2 cellular contexts compared by ENCODE assay signal in the genomic region with DNA sequence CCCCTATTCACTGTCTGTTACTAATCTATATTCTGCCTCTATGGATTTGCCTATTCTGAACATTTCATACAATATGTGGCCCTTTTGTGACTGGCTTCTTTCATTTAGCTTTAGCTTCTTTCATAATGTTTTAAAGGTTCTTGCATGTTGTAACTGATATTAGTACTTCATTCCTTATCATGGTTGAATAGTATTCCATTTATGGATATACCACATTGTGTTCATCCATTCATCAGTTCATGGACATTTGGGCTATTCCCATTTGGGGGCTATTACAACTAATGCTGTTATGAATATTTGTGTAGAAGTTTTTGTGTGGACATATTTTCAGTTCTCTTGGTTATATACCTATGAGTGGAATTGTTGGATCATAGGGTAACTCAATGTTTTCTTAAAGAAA.
TF ChIP-seq lines count a peak whose summit lies in the region.

No MANE protein-coding gene starts in this region.

TF ChIP-seq in SK-N-SH treated with all-trans-retinoic acid at 6 μM for 48 hours, 23 proteins besides CTCF, POLR2A, EP300 and RAD21 (continued from another document):
- no peak for TF ChIP-seq PATZ1 (CRISPR knock-in tag; IDR thresholded peaks at IDR 0.05; ENCODE audit: borderline replicate concordance)

TF ChIP-seq in SK-N-SH, 30 proteins besides CTCF, POLR2A, EP300 and RAD21 (continued from another document):
- TF ChIP-seq, protein P1, sequence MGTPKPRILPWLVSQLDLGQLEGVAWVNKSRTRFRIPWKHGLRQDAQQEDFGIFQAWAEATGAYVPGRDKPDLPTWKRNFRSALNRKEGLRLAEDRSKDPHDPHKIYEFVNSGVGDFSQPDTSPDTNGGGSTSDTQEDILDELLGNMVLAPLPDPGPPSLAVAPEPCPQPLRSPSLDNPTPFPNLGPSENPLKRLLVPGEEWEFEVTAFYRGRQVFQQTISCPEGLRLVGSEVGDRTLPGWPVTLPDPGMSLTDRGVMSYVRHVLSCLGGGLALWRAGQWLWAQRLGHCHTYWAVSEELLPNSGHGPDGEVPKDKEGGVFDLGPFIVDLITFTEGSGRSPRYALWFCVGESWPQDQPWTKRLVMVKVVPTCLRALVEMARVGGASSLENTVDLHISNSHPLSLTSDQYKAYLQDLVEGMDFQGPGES (IDR thresholded peaks at IDR 0.05; ENCODE audit: low read depth, low read length) = no peak
- TF ChIP-seq PBX3 (IDR thresholded peaks at IDR 0.05) = no peak
- TF ChIP-seq RXRA (IDR thresholded peaks at IDR 0.05; ENCODE audit: borderline replicate concordance, low read depth) = no peak
- TF ChIP-seq SIN3A (IDR thresholded peaks at IDR 0.05; ENCODE audit: borderline replicate concordance, low read depth, low read length) = no peak
- no peak for TF ChIP-seq NRF1 (IDR thresholded peaks at IDR 0.05; ENCODE audit: low read depth, low read length)
- no peak for TF ChIP-seq TCF12 (IDR thresholded peaks at IDR 0.05)
- no peak for TF ChIP-seq TEAD4 (IDR thresholded peaks at IDR 0.05; ENCODE audit: borderline replicate concordance, insufficient read depth)
- no peak for TF ChIP-seq POLR2AphosphoS5 (IDR thresholded peaks at IDR 0.05; ENCODE audit: low read depth, low read length)
- TF ChIP-seq, protein P2, sequence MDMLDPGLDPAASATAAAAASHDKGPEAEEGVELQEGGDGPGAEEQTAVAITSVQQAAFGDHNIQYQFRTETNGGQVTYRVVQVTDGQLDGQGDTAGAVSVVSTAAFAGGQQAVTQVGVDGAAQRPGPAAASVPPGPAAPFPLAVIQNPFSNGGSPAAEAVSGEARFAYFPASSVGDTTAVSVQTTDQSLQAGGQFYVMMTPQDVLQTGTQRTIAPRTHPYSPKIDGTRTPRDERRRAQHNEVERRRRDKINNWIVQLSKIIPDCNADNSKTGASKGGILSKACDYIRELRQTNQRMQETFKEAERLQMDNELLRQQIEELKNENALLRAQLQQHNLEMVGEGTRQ (IDR thresholded peaks at IDR 0.05; ENCODE audit: borderline replicate concordance, low read depth, low read length) = no peak
- no peak for TF ChIP-seq FOSL2 (IDR thresholded peaks at IDR 0.05; ENCODE audit: borderline replicate concordance, low read depth)
- TF ChIP-seq MXI1 (IDR thresholded peaks at IDR 0.05; ENCODE audit: low read depth, low read length) = no peak
TF ChIP-seq in SK-N-SH: peak in this region for 0.
